ENCODE assay signal across 1 cellular context in the genomic region with DNA sequence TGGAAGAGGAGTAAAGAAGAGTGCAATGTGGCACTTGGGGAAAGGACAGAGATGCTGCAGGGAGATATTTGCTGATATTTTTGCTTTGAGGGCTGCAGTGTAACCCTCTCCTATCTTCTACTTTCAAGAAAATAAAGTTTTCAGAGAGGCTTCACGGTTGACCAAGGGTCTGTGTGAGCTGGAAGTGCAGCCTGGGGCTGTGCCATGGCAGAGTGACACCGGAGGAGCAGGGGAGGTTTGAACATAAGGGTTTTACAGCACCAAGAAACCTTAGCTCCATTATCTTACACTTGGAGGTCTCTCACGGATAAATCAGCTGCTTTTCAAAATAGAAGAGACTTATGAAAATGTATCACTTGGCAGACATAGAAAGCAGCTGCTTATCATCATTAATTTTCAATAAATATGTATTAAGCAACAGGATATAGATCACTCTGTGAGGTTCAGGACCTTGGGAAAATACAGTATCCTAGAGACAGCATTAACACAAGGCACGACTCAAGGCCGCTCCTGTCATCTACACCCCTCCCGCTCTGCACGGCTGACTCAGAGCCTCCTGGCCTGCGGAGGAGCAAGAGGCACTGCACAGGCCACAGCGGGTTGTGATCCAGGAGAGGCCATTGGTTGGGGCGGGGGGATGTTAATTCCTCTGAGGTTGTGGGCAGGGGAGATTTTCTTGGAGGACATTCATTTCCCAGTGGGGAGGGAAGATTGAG.
TF ChIP-seq lines count a peak whose summit lies in the region.

No MANE protein-coding gene starts in this region.

TF ChIP-seq in WTC11, 78 proteins besides CTCF, POLR2A, EP300 and RAD21 (continued from another document):
- TF ChIP-seq ZBTB43 (CRISPR knock-in tag; IDR thresholded peaks at IDR 0.05): no peak
- TF ChIP-seq, protein P1, sequence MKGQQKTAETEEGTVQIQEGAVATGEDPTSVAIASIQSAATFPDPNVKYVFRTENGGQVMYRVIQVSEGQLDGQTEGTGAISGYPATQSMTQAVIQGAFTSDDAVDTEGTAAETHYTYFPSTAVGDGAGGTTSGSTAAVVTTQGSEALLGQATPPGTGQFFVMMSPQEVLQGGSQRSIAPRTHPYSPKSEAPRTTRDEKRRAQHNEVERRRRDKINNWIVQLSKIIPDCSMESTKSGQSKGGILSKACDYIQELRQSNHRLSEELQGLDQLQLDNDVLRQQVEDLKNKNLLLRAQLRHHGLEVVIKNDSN (CRISPR knock-in tag; IDR thresholded peaks at IDR 0.05): no peak
- TF ChIP-seq, protein P2, sequence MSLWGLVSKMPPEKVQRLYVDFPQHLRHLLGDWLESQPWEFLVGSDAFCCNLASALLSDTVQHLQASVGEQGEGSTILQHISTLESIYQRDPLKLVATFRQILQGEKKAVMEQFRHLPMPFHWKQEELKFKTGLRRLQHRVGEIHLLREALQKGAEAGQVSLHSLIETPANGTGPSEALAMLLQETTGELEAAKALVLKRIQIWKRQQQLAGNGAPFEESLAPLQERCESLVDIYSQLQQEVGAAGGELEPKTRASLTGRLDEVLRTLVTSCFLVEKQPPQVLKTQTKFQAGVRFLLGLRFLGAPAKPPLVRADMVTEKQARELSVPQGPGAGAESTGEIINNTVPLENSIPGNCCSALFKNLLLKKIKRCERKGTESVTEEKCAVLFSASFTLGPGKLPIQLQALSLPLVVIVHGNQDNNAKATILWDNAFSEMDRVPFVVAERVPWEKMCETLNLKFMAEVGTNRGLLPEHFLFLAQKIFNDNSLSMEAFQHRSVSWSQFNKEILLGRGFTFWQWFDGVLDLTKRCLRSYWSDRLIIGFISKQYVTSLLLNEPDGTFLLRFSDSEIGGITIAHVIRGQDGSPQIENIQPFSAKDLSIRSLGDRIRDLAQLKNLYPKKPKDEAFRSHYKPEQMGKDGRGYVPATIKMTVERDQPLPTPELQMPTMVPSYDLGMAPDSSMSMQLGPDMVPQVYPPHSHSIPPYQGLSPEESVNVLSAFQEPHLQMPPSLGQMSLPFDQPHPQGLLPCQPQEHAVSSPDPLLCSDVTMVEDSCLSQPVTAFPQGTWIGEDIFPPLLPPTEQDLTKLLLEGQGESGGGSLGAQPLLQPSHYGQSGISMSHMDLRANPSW (CRISPR knock-in tag; conservative IDR thresholded peaks at IDR 0.05; ENCODE audit: low read depth): no peak
- TF ChIP-seq, protein P3, sequence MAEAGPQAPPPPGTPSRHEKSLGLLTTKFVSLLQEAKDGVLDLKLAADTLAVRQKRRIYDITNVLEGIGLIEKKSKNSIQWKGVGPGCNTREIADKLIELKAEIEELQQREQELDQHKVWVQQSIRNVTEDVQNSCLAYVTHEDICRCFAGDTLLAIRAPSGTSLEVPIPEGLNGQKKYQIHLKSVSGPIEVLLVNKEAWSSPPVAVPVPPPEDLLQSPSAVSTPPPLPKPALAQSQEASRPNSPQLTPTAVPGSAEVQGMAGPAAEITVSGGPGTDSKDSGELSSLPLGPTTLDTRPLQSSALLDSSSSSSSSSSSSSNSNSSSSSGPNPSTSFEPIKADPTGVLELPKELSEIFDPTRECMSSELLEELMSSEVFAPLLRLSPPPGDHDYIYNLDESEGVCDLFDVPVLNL (CRISPR knock-in tag; IDR thresholded peaks at IDR 0.05; ENCODE audit: borderline replicate concordance, low read depth): no peak
- TF ChIP-seq TCF7 (CRISPR knock-in tag; IDR thresholded peaks at IDR 0.05; ENCODE audit: low read depth): no peak
- TF ChIP-seq, protein P4, sequence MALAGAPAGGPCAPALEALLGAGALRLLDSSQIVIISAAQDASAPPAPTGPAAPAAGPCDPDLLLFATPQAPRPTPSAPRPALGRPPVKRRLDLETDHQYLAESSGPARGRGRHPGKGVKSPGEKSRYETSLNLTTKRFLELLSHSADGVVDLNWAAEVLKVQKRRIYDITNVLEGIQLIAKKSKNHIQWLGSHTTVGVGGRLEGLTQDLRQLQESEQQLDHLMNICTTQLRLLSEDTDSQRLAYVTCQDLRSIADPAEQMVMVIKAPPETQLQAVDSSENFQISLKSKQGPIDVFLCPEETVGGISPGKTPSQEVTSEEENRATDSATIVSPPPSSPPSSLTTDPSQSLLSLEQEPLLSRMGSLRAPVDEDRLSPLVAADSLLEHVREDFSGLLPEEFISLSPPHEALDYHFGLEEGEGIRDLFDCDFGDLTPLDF (CRISPR knock-in tag; IDR thresholded peaks at IDR 0.05): no peak
- no peak for TF ChIP-seq IRF2 (CRISPR knock-in tag; IDR thresholded peaks at IDR 0.05; ENCODE audit: borderline replicate concordance, low read depth)
- TF ChIP-seq, protein P5, sequence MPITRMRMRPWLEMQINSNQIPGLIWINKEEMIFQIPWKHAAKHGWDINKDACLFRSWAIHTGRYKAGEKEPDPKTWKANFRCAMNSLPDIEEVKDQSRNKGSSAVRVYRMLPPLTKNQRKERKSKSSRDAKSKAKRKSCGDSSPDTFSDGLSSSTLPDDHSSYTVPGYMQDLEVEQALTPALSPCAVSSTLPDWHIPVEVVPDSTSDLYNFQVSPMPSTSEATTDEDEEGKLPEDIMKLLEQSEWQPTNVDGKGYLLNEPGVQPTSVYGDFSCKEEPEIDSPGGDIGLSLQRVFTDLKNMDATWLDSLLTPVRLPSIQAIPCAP (CRISPR knock-in tag; IDR thresholded peaks at IDR 0.05): no peak
- TF ChIP-seq MLX (CRISPR knock-in tag; IDR thresholded peaks at IDR 0.05): no peak
- no peak for TF ChIP-seq E2F5 (CRISPR knock-in tag; IDR thresholded peaks at IDR 0.05)
- TF ChIP-seq EMX1 (CRISPR knock-in tag; IDR thresholded peaks at IDR 0.05): no peak
TF ChIP-seq in WTC11: peak in this region for 0.
